16 cellular contexts compared by ENCODE assay signal in the genomic region with DNA sequence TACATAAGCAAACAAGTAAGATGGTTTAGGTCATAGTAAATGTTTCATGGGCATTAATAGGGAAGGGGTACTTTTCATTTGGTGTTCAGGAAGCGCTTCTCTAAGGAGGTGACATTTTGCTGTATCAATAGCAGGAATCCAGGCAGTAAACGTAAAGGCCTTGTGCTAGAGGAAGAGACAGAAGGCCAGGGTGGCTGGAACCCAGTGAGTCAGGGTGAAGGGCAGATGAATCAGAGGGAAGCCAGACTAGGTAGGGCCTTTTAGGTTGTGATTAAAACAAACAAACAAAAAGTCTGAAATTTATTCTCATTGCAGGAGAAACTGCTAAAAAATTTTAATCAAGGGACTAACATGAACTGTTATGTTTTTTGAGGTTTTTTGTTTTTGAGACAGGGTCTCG. TPM values are rescaled to one million over a fixed set of nuclear protein-coding genes. Genes with fewer than 3 reads are reported as not detected.
A peak's percentile ranks its signal among the peaks of the same experiment; 100 is the strongest.
DNase-seq lines count a peak whose midpoint lies in the region; TF ChIP-seq lines count a peak whose summit lies in the region.
"Had no signal": no experiment of that assay in that cellular context is flagged by ENCODE, and none has a peak within 500 bp of the region (broad histone marks: within the 10 kb centered on the region; RNA-seq: fewer than 3 reads in every experiment).

No MANE protein-coding gene starts in this region.

- POLR2A ChIA-PET in Caco-2 (lab: Charles Lee) = no interaction called here

- peaks cover 10% of the 10 kb centered on the region for H3K9me3 Mint-ChIP-seq in Caco-2 (ENCODE audit: unreplicated experiment)

- BruUV-seq in Caco-2 (replicated peaks; lab: Mats Ljungman, UMichigan) = no TSS peak

- H3K27ac Mint-ChIP-seq in Caco-2 (ENCODE audit: unreplicated experiment) = no peak overlapping the region
- H3K27ac Mint-ChIP-seq: nephron progenitor cell; stimulated activated effector memory CD8-positive, alpha-beta T cell treated with anti-CD3 and anti-CD28 coated beads, Interleukin-12 subunit alpha, Interleukin-12 subunit beta, amount 100 ng/mL, for 72 hours had no signal

- no peaks in the 10 kb centered on the region for H3K27me3 ChIP-seq in skeletal muscle tissue (ENCODE audit: control insufficient read depth in 3 of 3, insufficient read depth in 3 of 3, low read length in 3 of 3)
- no peaks in the 10 kb centered on the region for H3K27me3 ChIP-seq in Caco-2 (replicated peaks; ENCODE audit: control insufficient read depth, insufficient read depth, low read length)

- H3K4me3 ChIP-seq in fibroblast of mammary gland (ENCODE audit: control insufficient read depth, low read depth, low read length) (no peak overlapping the region), skeletal muscle tissue (ENCODE audit: low read length in 3 of 3) (no peak overlapping the region), Caco-2 (ENCODE audit: low read depth, low read length) (no peak overlapping the region)
- H3K4me3 ChIP-seq: GM12878 had no signal

- CTCF ChIA-PET in Caco-2 (lab: Charles Lee) = interaction anchor here (0.7 kb wide), 1 partner anchor 15 kb away, joined by 3 read pairs; no protein-coding TSS in a partner anchor

- peak overlapping the region in 1 of 3 donors; percentile 38 for H3K9ac ChIP-seq in skeletal muscle tissue (ENCODE audit: low read depth in 1 of 3, low read length in 3 of 3)

- H3K9me3 ChIP-seq in skeletal muscle tissue (ENCODE audit: control insufficient read depth in 3 of 3, low read length in 3 of 3) (no peaks in the 10 kb centered on the region), Caco-2 (no peaks in the 10 kb centered on the region)

- H3K4me1 ChIP-seq in skeletal muscle tissue (ENCODE audit: control insufficient read depth in 3 of 3, insufficient read depth in 3 of 3, low read length in 3 of 3) (peaks cover 5 to 8% (median 7%) of the 10 kb centered on the region in 3 donors), Caco-2 (no peaks in the 10 kb centered on the region)

- H3K36me3 ChIP-seq in skeletal muscle tissue (ENCODE audit: control insufficient read depth in 3 of 3, insufficient read depth in 3 of 3, low read length in 3 of 3) (no peaks in the 10 kb centered on the region), Caco-2 (ENCODE audit: control insufficient read depth, insufficient read depth, low read length) (no peaks in the 10 kb centered on the region)

- H3K4me3 Mint-ChIP-seq in Caco-2 (ENCODE audit: unreplicated experiment) = no peak overlapping the region
- H3K4me3 Mint-ChIP-seq: IgD-negative memory B cell; nephron progenitor cell; stimulated activated effector memory CD8-positive, alpha-beta T cell treated with anti-CD3 and anti-CD28 coated beads, Interleukin-12 subunit alpha, Interleukin-12 subunit beta, amount 100 ng/mL, for 72 hours had no signal

- TF ChIP-seq CTCF in fibroblast of mammary gland (conservative IDR thresholded peaks at IDR 0.05; ENCODE audit: control insufficient read depth, insufficient read depth, low read depth, low read length) (no peak), Caco-2 (IDR thresholded peaks at IDR 0.05; ENCODE audit: insufficient read depth in 1 of 2, low read depth in 1 of 2, low read length in 1 of 2, severe bottlenecking in 1 of 2, unreplicated experiment in 1 of 2) (no peak)

- H3K27me3 Mint-ChIP-seq in Caco-2 (ENCODE audit: insufficient read depth, unreplicated experiment) = peaks cover 2% of the 10 kb centered on the region

- H3K27ac ChIP-seq in skeletal muscle tissue (ENCODE audit: low read depth, low read length) = peak overlapping the region; percentile 51

- DNase-seq in H4 (ENCODE audit: low spot score) (peak; percentile 16), T1000 (lab: John Stamatoyannopoulos, UW) (peak; percentile 30), fibroblast of mammary gland (ENCODE audit: low read depth) (peak; percentile 84), SHP77 (lab: John Stamatoyannopoulos, UW) (no peak), cerebellar nuclear complex (lab: John Stamatoyannopoulos, UW) (no peak), Caco-2 (no peak)
- DNase-seq in activated CD4-positive, alpha-beta T cell treated with anti-CD3 and anti-CD28 coated beads for 1 hour = no peak
- DNase-seq: activated CD8-positive, alpha-beta memory T cell treated with anti-CD3 and anti-CD28 coated beads for 24 hours; kidney; NCI-H2029; nephron progenitor cell had no signal

- intact Hi-C loops in Caco-2 (cut with micrococcal nuclease; ENCODE audit: unreplicated experiment) = no loop called here

- peaks cover 1% of the 10 kb centered on the region for H3K4me1 Mint-ChIP-seq in Caco-2 (ENCODE audit: low read depth, unreplicated experiment)

- H3K36me3 Mint-ChIP-seq in Caco-2 (ENCODE audit: insufficient read depth, unreplicated experiment) = no peaks in the 10 kb centered on the region

RNA-seq across cellular contexts. Expression of gene BMERB1, which starts 6.5 kb away (rescaled TPM):
- total RNA-seq in H4 (2014; rRNA removed; shearing (Covaris generic)) = 12.5 and 16.4 TPM in 2 replicates
- 7.8 TPM for total RNA-seq in skeletal muscle tissue
- total RNA-seq in Caco-2 (2022) = not detected in 2 replicates

RNA-seq across cellular contexts. Expression of gene MPV17L, which starts 45.3 kb away (rescaled TPM):
- total RNA-seq in H4 (2014; rRNA removed; shearing (Covaris generic)) = not detected in 2 replicates
- total RNA-seq in skeletal muscle tissue (3.1 TPM), Caco-2 (2022) (3.7 and 4.6 TPM in 2 replicates)
- total RNA-seq: T-helper 2 cell treated with Interferon-gamma antibody and Interleukin-4, amounts not matched to agents 100 ng/mL and 5 ng/mL, for 36 hours had no signal

Comparison
In these comparisons a context has a peak if more than half of its experiments do, and no peak if none do; other contexts are left out.
1. DNase-seq: peak in H4 (single experiment), T1000 (single experiment) and fibroblast of mammary gland (single experiment); none in activated CD4-positive, alpha-beta T cell treated with anti-CD3 and anti-CD28 coated beads for 1 hour (single experiment), SHP77 (0 of 2), cerebellar nuclear complex (0 of 2) and Caco-2 (0 of 2).